Comparison of ENCODE assay signal across 10 cellular contexts in the genomic region with DNA sequence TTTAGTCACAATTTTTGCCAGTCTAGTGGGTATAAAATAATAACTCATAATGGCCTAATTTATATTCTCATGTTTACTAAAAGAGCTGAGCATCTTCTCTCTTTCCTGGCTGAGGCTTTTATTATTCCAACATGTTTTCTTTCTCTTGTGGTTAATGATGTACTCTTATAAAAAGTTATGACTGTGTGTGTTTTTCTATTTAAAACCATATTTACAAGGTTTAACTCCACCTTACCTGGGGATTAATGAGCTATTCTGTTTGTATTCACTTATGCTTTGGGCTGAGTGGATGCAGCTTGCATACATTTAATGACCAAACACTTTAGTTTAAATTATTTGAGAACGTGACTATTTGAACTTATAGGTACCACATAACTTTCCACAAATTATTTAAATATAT.
"Had no signal": no experiment of that assay in that cellular context is flagged by ENCODE, and none has a peak within 500 bp of the region (broad histone marks: within the 10 kb centered on the region; RNA-seq: fewer than 3 reads in every experiment).

No MANE protein-coding gene starts in this region.

- H3K27ac Mint-ChIP-seq: HFFc6 had no signal

- H3K4me3 ChIP-seq: GM23248, HAP-1, K562 had no signal

- H3K9ac ChIP-seq: GM23248 had no signal

- H3K4me3 Mint-ChIP-seq: HFFc6 had no signal

- H2AFZ ChIP-seq: GM23248 had no signal

- H3K9me3 ChIP-seq: HAP-1 had no signal

- H3K27ac ChIP-seq: GM23248, HL-60 had no signal

- ATAC-seq: HCT116, K562 had no signal

- H3K4me1 ChIP-seq: HAP-1 had no signal

- H3K36me3 ChIP-seq: HAP-1 had no signal

- DNase-seq: GM23248, GOT3, H7, HFFc6, IMR-90, KG1 had no signal
